In the genomic region with DNA sequence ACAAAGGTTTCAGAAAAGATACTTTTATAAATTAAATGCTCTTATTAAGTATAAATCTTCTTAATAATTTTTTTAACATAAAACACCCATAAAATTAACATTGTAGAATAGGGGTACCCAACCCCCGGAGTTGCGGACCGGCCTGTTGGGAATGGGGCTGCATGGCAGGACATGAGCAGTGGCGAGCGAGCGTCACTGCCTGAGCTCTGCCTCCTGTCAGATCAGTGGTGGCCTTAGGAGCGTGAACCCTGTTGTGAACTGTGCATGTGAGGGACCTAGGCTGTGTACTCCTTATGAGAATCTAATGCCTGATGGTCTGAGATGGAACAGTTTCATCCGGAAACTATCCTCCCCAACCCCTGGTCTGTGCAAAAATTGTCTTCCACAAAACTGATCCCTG, we compare ENCODE assay signal across 14 cellular contexts. TPM values are rescaled to one million over a fixed set of nuclear protein-coding genes. Genes with fewer than 3 reads are reported as not detected.
DNase-seq lines count a peak whose midpoint lies in the region; ATAC-seq and TF ChIP-seq lines count a peak whose summit lies in the region.
"Had no signal": no experiment of that assay in that cellular context is flagged by ENCODE, and none has a peak within 500 bp of the region (broad histone marks: within the 10 kb centered on the region; RNA-seq: fewer than 3 reads in every experiment).

No MANE protein-coding gene starts in this region.

- BruUV-seq in OCI-LY7 (replicated peaks; lab: Mats Ljungman, UMichigan): no TSS peak

- no peak overlapping the region for H3K4me2 ChIP-seq in H9 (ENCODE audit: insufficient read depth, insufficient read length, low read length)
- peak overlapping the region; percentile 16; the same call in 1 of the 2 replicates for H3K4me2 ChIP-seq in OCI-LY7 (ENCODE audit: low read length)
- H3K4me2 ChIP-seq: A549 had no signal

- intact Hi-C loops in OCI-LY7 (cut with micrococcal nuclease; ENCODE audit: unreplicated experiment): no loop called here
- intact Hi-C loops in sigmoid colon (cut with DNase I): loop anchor here (5.0 kb wide), 1 partner anchor 34 kb away; a partner anchor contains a TSS

- H3K4me3 ChIP-seq in OCI-LY7 (ENCODE audit: low read depth, low read length, poor library complexity, severe bottlenecking) (no peak overlapping the region), sigmoid colon (no peak overlapping the region)
- H3K4me3 ChIP-seq: A549, GM12878 had no signal

- POLR2A ChIA-PET in OCI-LY7 (lab: Charles Lee): interaction anchor here (0.9 kb wide), 1 partner anchor 92 kb away, joined by 4 read pairs; no protein-coding TSS in a partner anchor

- H3K27me3 Mint-ChIP-seq in H9 (ENCODE audit: low read depth): no peaks in the 10 kb centered on the region
- H3K27me3 Mint-ChIP-seq: CD4-positive, alpha-beta memory T cell had no signal

- no peak overlapping the region for H4K8ac ChIP-seq in H9 (replicated peaks; ENCODE audit: insufficient read length, low read depth, low read length)

- peak; percentile 25 for DNase-seq in H9
- no peak for DNase-seq in OCI-LY7 (ENCODE audit: low spot score)
- no peak for DNase-seq in left lobe of liver (ENCODE audit: low spot score)
- no peak for DNase-seq in sigmoid colon
- no peak for DNase-seq in activated T-cell treated with anti-CD3 and anti-CD28 coated beads for 4 hours
- DNase-seq in activated CD4-positive, alpha-beta T cell treated with anti-CD3 and anti-CD28 coated beads, Interleukin-2, amount 50 U/mL, for 1 hour: no peak
- DNase-seq: BE2C; CD4-positive, alpha-beta memory T cell; DMS79; KBM-7 had no signal

- H3K79me2 ChIP-seq in H9 (ENCODE audit: insufficient read depth, low read length) (peaks cover 5% of the 10 kb centered on the region; the same call in 1 of the 2 replicates), OCI-LY7 (ENCODE audit: insufficient read depth, low read depth, low read length) (peaks cover 100% of the 10 kb centered on the region)

- no peak for TF ChIP-seq EP300 in sigmoid colon (IDR thresholded peaks at IDR 0.05)

- no peak overlapping the region for H3T11ph ChIP-seq in H9 (ENCODE audit: low read length)

- CTCF ChIA-PET in OCI-LY7 (lab: Charles Lee; ENCODE audit: unreplicated experiment): interaction anchor here (1.0 kb wide), 1 partner anchor 35 kb away, joined by 4 read pairs; a partner anchor contains a TSS

- H2BK120ac ChIP-seq in H9 (ENCODE audit: low read depth, low read length, poor library complexity, severe bottlenecking): no peak overlapping the region

- TF ChIP-seq CTCF in H9 (conservative IDR thresholded peaks at IDR 0.05) (no peak), OCI-LY7 (conservative IDR thresholded peaks at IDR 0.05; ENCODE audit: low read length) (no peak), sigmoid colon (IDR thresholded peaks at IDR 0.05) (no peak)

- H3K9me3 Mint-ChIP-seq in H9: no peaks in the 10 kb centered on the region

- H3K4me1 ChIP-seq in H9 (ENCODE audit: insufficient read depth, low read length) (peaks cover 3% of the 10 kb centered on the region; the same call in 1 of the 2 replicates), OCI-LY7 (ENCODE audit: insufficient read depth, low read length, poor library complexity, severe bottlenecking) (peaks cover 95% of the 10 kb centered on the region), sigmoid colon (peaks cover 0 to 97% (median 89%) of the 10 kb centered on the region in 4 donors)

- peaks cover 34% of the 10 kb centered on the region for H3K36me3 ChIP-seq in OCI-LY7 (ENCODE audit: insufficient read depth, low read length)
- H3K36me3 ChIP-seq in sigmoid colon: no peaks in the 10 kb centered on the region
- H3K36me3 ChIP-seq: BE2C had no signal

- no peak overlapping the region for H3K27ac ChIP-seq in H9 (ENCODE audit: insufficient read length, low read depth, low read length)
- peak overlapping the region; percentile 15 for H3K27ac ChIP-seq in OCI-LY7 (ENCODE audit: low read depth, low read length, poor library complexity, severe bottlenecking)
- H3K27ac ChIP-seq in sigmoid colon: peak overlapping the region in 3 of 4 donors; percentile 45 to 85 (median 84)
- H3K27ac ChIP-seq: A549, C4-2B had no signal

- ATAC-seq in left lobe of liver: peak; percentile 68
- ATAC-seq in GM18505 (IDR thresholded peaks at IDR 0.05; ENCODE audit: unreplicated experiment): no peak
- ATAC-seq: A549, GM12878 had no signal

- no peaks in the 10 kb centered on the region for H3K9me2 ChIP-seq in OCI-LY7 (ENCODE audit: insufficient read depth, low read length)

- H3K14ac ChIP-seq in H9 (ENCODE audit: insufficient read depth, low read length): no peak overlapping the region

- no peak overlapping the region for H2BK5ac ChIP-seq in H9 (ENCODE audit: insufficient read length, low read length)

- no peak overlapping the region for H2BK12ac ChIP-seq in H9 (ENCODE audit: insufficient read length, low read depth, low read length)

- H4K91ac ChIP-seq in H9 (ENCODE audit: insufficient read length, low read depth, low read length): no peak overlapping the region

- H3K36me3 Mint-ChIP-seq in H9 (ENCODE audit: insufficient read depth in 1 of 3, low read depth in 3 of 3): no peaks in the 10 kb centered on the region

- no peak overlapping the region for H2BK20ac ChIP-seq in H9 (ENCODE audit: low read depth, low read length, poor library complexity, severe bottlenecking)

- H3K9me3 ChIP-seq in H9 (ENCODE audit: control insufficient read depth, low read depth, low read length) (no peaks in the 10 kb centered on the region), OCI-LY7 (ENCODE audit: low read length) (peaks cover 17% of the 10 kb centered on the region), sigmoid colon (no peaks in the 10 kb centered on the region)
- H3K9me3 ChIP-seq: A549, BE2C had no signal

- H4K5ac ChIP-seq in H9 (ENCODE audit: insufficient read length, low read depth, low read length): no peak overlapping the region

- no peaks in the 10 kb centered on the region for H3K23me2 ChIP-seq in H9 (ENCODE audit: insufficient read length, low read depth, low read length, poor library complexity, severe bottlenecking)

- no peak overlapping the region for H2AFZ ChIP-seq in H9 (ENCODE audit: low read length)
- no peak overlapping the region for H2AFZ ChIP-seq in OCI-LY7 (ENCODE audit: low read length)

- no peak overlapping the region for H2AK5ac ChIP-seq in H9 (ENCODE audit: insufficient read length, low read length)

- H3K23ac ChIP-seq in H9 (ENCODE audit: insufficient read length, low read depth, low read length): no peak overlapping the region

- no CpG with 5 or more reads among the region's 8 CpGs for WGBS in H9 (ENCODE audit: extremely low coverage, insufficient read length, low lambda C conversion rate)
- WGBS in sigmoid colon, 2 donors: 96 to 97% methylated on average over 8 of the region's 8 CpGs

- H3K18ac ChIP-seq in H9 (ENCODE audit: insufficient read length, low read depth, low read length): no peak overlapping the region

- peaks cover 28% of the 10 kb centered on the region in 2 experiments for H3K4me1 Mint-ChIP-seq in H9

- no peak overlapping the region for H3K56ac ChIP-seq in H9 (ENCODE audit: insufficient read length, low read depth, low read length)

- no peak overlapping the region for H2BK15ac ChIP-seq in H9 (ENCODE audit: low read depth, low read length)

- H3K27me3 ChIP-seq in H9 (ENCODE audit: insufficient read depth, low read length): no peaks in the 10 kb centered on the region
- no peaks in the 10 kb centered on the region for H3K27me3 ChIP-seq in sigmoid colon
- H3K27me3 ChIP-seq: BE2C had no signal

- no peak overlapping the region for H3K27ac Mint-ChIP-seq in H9

- no peak overlapping the region for H3K9ac ChIP-seq in H9 (ENCODE audit: extremely low read depth, insufficient read length, low read length)

- no peak for TF ChIP-seq POLR2A in sigmoid colon (IDR thresholded peaks at IDR 0.05)
- no peak for TF ChIP-seq POLR2A in GM18505 (IDR thresholded peaks at IDR 0.05; ENCODE audit: borderline replicate concordance, extremely low read depth, insufficient read depth, insufficient read length)

- H3K4me3 Mint-ChIP-seq in H9: no peak overlapping the region
- H3K4me3 Mint-ChIP-seq: CD4-positive, alpha-beta memory T cell had no signal

- no peaks in the 10 kb centered on the region for H4K20me1 ChIP-seq in H9 (ENCODE audit: control insufficient read depth, insufficient read depth, insufficient read length)
- H4K20me1 ChIP-seq in OCI-LY7 (ENCODE audit: insufficient read depth, low read length): no peaks in the 10 kb centered on the region; the same call in 1 of the 2 replicates

- H3K4ac ChIP-seq in H9 (ENCODE audit: low read depth, low read length): no peak overlapping the region

- H3K79me1 ChIP-seq in H9 (ENCODE audit: insufficient read depth, low read depth, low read length, poor library complexity, severe bottlenecking): peaks cover 3% of the 10 kb centered on the region

RNA-seq across cellular contexts. Expression of a gene that starts 35.3 kb away (rescaled TPM):
- total RNA-seq in H9 (2021) (74.0 and 79.1 TPM in 2 replicates), OCI-LY7 (2022) (120 and 135 TPM in 2 replicates), left lobe of liver (45.6 TPM), sigmoid colon (100 to 1,000 TPM in 3 of 4 donors, 10 to 100 TPM in 1; 88.1 to 171 (median 109) TPM)
- total RNA-seq in OCI-LY7 (2014; rRNA removed; shearing (Covaris generic)): 86.1 and 107 TPM in 2 replicates
- polyA plus RNA-seq in sigmoid colon: 10 to 100 TPM; 40.2 to 64.1 (median 53.6) TPM
